In the genomic region with DNA sequence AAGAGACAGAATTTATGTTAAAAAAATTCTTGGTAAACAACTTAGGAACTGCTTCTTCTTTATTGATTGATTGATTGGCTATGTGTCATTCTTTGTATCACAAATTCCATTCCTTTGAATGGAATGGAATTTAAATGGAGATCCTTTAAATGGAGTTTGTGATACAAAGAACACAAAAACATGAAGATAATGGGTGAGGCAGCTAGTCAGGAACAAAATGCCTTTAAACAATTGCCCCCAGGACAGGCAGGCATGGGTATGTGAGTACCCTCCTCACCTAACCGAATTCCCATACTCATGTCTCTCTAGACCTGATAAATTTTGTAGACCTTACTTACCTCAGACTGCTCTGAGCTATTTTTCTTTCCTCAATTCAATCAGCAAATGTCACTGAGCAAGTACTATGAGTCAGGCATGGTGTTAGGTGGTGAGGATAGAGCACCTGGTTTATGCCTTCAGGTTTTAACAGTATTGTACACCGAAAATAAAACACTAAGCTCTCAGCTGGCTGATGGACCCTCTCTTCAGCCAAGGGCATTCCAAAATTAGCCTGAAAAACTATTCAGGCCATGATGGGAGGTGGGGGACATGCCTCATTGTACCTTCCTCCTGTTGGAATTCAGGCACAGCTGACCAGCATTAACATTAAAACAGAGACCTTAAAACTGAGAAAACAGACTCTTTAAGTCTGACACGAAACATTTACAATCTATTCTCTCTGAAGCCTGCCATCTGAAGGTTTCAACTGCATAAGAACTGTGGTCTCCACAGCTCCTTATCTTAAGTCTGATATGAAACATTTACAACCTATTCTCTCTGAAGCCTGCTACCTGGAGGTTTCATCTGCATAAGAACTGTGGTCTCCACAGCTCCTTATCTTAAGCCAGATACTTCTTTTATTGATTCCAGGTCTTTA, we compare ENCODE assay signal across 17 cellular contexts. TPM values are rescaled to one million over a fixed set of nuclear protein-coding genes. Genes with fewer than 3 reads are reported as not detected.
"Had no signal": no experiment of that assay in that cellular context is flagged by ENCODE, and none has a peak within 500 bp of the region (broad histone marks: within the 10 kb centered on the region; RNA-seq: fewer than 3 reads in every experiment).

No MANE protein-coding gene starts in this region.

- DNase-seq: activated CD4-positive, alpha-beta memory T cell treated with anti-CD3 and anti-CD28 coated beads for 36 hours; activated CD4-positive, alpha-beta T cell treated with anti-CD3 and anti-CD28 coated beads for 36 hours; activated CD8-positive, alpha-beta memory T cell treated with anti-CD3 and anti-CD28 coated beads, Interleukin-2, amount 10 ng/mL, durations not matched to agents 7 days and 5 days; activated naive CD8-positive, alpha-beta T cell treated with anti-CD3 and anti-CD28 coated beads, Interleukin-2, amount 10 ng/mL, durations not matched to agents 7 days and 5 days; amygdala; dorsolateral prefrontal cortex; heart left ventricle; left lung; stimulated activated CD4-positive, alpha-beta T cell treated with anti-CD3 and anti-CD28 coated beads, Interleukin-12 subunit alpha, Interleukin-12 subunit beta, amount 100 ng/mL, for 4 hours; stimulated activated CD4-positive, alpha-beta T cell treated with anti-CD3 and anti-CD28 coated beads, Interleukin-1b, Interleukin-23, amount 100 ng/mL, for 48 hours; stimulated activated CD8-positive, alpha-beta memory T cell treated with anti-CD3 and anti-CD28 coated beads, Interleukin-4, amount 100 ng/mL, for 48 hours; stimulated activated naive CD4-positive, alpha-beta T cell; WERI-Rb-1 had no signal

- H3K4me1 ChIP-seq: prostate gland, right atrium auricular region had no signal

- H3K4me3 Mint-ChIP-seq: activated CD4-positive, alpha-beta memory T cell treated with anti-CD3 and anti-CD28 coated beads for 36 hours; activated CD4-positive, alpha-beta T cell treated with anti-CD3 and anti-CD28 coated beads for 36 hours; activated CD8-positive, alpha-beta memory T cell treated with anti-CD3 and anti-CD28 coated beads, Interleukin-2, amount 10 ng/mL, durations not matched to agents 7 days and 5 days; activated naive CD8-positive, alpha-beta T cell treated with anti-CD3 and anti-CD28 coated beads, Interleukin-2, amount 10 ng/mL, durations not matched to agents 7 days and 5 days had no signal

- H3K27me3 Mint-ChIP-seq: activated CD4-positive, alpha-beta memory T cell treated with anti-CD3 and anti-CD28 coated beads for 36 hours; activated naive CD8-positive, alpha-beta T cell treated with anti-CD3 and anti-CD28 coated beads, Interleukin-2, amount 10 ng/mL, durations not matched to agents 7 days and 5 days had no signal

- H3K4me3 ChIP-seq: dorsolateral prefrontal cortex, gastroesophageal sphincter, heart left ventricle, left lung, prostate gland, right atrium auricular region had no signal

- H3K36me3 Mint-ChIP-seq: activated CD4-positive, alpha-beta memory T cell treated with anti-CD3 and anti-CD28 coated beads for 36 hours; activated CD8-positive, alpha-beta memory T cell treated with anti-CD3 and anti-CD28 coated beads, Interleukin-2, amount 10 ng/mL, durations not matched to agents 7 days and 5 days; activated naive CD8-positive, alpha-beta T cell treated with anti-CD3 and anti-CD28 coated beads, Interleukin-2, amount 10 ng/mL, durations not matched to agents 7 days and 5 days had no signal

- H3K27me3 ChIP-seq: dorsolateral prefrontal cortex, gastroesophageal sphincter, heart left ventricle, left lung, right atrium auricular region had no signal

- H3K27ac Mint-ChIP-seq: activated CD4-positive, alpha-beta memory T cell treated with anti-CD3 and anti-CD28 coated beads for 36 hours; activated CD4-positive, alpha-beta T cell treated with anti-CD3 and anti-CD28 coated beads for 36 hours; activated CD8-positive, alpha-beta memory T cell treated with anti-CD3 and anti-CD28 coated beads, Interleukin-2, amount 10 ng/mL, durations not matched to agents 7 days and 5 days; activated naive CD8-positive, alpha-beta T cell treated with anti-CD3 and anti-CD28 coated beads, Interleukin-2, amount 10 ng/mL, durations not matched to agents 7 days and 5 days had no signal

- ATAC-seq: activated CD4-positive, alpha-beta T cell treated with anti-CD3 and anti-CD28 coated beads for 36 hours; activated CD8-positive, alpha-beta memory T cell treated with anti-CD3 and anti-CD28 coated beads, Interleukin-2, amount 10 ng/mL, durations not matched to agents 7 days and 5 days; gastroesophageal sphincter; heart left ventricle; left lung had no signal

- H3K36me3 ChIP-seq: gastroesophageal sphincter, heart left ventricle, left lung, prostate gland, right atrium auricular region, WERI-Rb-1 had no signal

- H3K9me3 ChIP-seq: gastroesophageal sphincter, heart left ventricle, left lung, prostate gland, right atrium auricular region had no signal

- H3K9me3 Mint-ChIP-seq: activated CD4-positive, alpha-beta memory T cell treated with anti-CD3 and anti-CD28 coated beads for 36 hours; activated naive CD8-positive, alpha-beta T cell treated with anti-CD3 and anti-CD28 coated beads, Interleukin-2, amount 10 ng/mL, durations not matched to agents 7 days and 5 days had no signal

- H3K4me1 Mint-ChIP-seq: activated CD4-positive, alpha-beta T cell treated with anti-CD3 and anti-CD28 coated beads for 36 hours; activated naive CD8-positive, alpha-beta T cell treated with anti-CD3 and anti-CD28 coated beads, Interleukin-2, amount 10 ng/mL, durations not matched to agents 7 days and 5 days had no signal

- H3K27ac ChIP-seq: dorsolateral prefrontal cortex, gastroesophageal sphincter, heart left ventricle, left lung, prostate gland, right atrium auricular region, WERI-Rb-1 had no signal

RNA-seq across cellular contexts. Expression of a gene that starts 58.9 kb away (rescaled TPM):
- polyA plus RNA-seq: neural cell had no signal
